9 cellular contexts compared by ENCODE assay signal in genomic region chr10:23067939-23068775, GRCh38. TPM values are rescaled to one million over a fixed set of nuclear protein-coding genes. Genes with fewer than 3 reads are reported as not detected.
DNase-seq lines count a peak whose midpoint lies in the region; ATAC-seq and TF ChIP-seq lines count a peak whose summit lies in the region.
"Had no signal": no experiment of that assay in that cellular context is flagged by ENCODE, and none has a peak within 500 bp of the region (broad histone marks: within the 10 kb centered on the region; RNA-seq: fewer than 3 reads in every experiment).

No MANE protein-coding gene starts in this region.

- no peaks in the 10 kb centered on the region for H3K27me3 ChIP-seq in NT2/D1 (ENCODE audit: insufficient read depth, insufficient read length)
- no peaks in the 10 kb centered on the region for H3K27me3 ChIP-seq in naive thymus-derived CD4-positive, alpha-beta T cell (ENCODE audit: control insufficient read depth in 2 of 2, insufficient read depth in 2 of 2, low read length in 2 of 2)
- H3K27me3 ChIP-seq: BLaER1 treated with 17β-estradiol and CSF1 and Interleukin-3, amounts not matched to agents 10 nM and 100 nM had no signal

- CTCF ChIA-PET in naive thymus-derived CD4-positive, alpha-beta T cell (lab: Charles Lee) = interaction anchor here (0.7 kb wide), 1 partner anchor 1074 kb away, joined by 3 read pairs; no protein-coding TSS in a partner anchor

- H3K4me3 ChIP-seq in NT2/D1 (ENCODE audit: insufficient read length, low read depth) = no peak overlapping the region
- no peak overlapping the region for H3K4me3 ChIP-seq in naive thymus-derived CD4-positive, alpha-beta T cell (ENCODE audit: low read length)
- H3K4me3 ChIP-seq: BLaER1 treated with 17β-estradiol and CSF1 and Interleukin-3, amounts not matched to agents 10 nM and 100 nM had no signal

- DNase-seq in NK-92 treated with Interleukin-12 subunit alpha and Interleukin-12 subunit beta, amount 100 ng/mL, for 24 hours (lab: John Stamatoyannopoulos, UW) = peak; percentile 4
- DNase-seq in NK-92 (lab: John Stamatoyannopoulos, UW; ENCODE audit: unreplicated experiment) (no peak), HK-2 (ENCODE audit: unreplicated experiment) (peak; percentile 52), NT2/D1 (ENCODE audit: low read depth, low spot score) (peak; percentile 81), erythroblast (lab: John Stamatoyannopoulos, UW) (peak; percentile 71 to 86)
- peak; percentile 65 for DNase-seq in activated CD8-positive, alpha-beta memory T cell treated with anti-CD3 and anti-CD28 coated beads, Interleukin-2, amount 50 U/mL, for 4 hours
- peak; percentile 23 to 66 (median 48) for DNase-seq in naive thymus-derived CD4-positive, alpha-beta T cell
- peak; percentile 39 to 77 for DNase-seq in stimulated activated effector memory CD8-positive, alpha-beta T cell treated with anti-CD3 and anti-CD28 coated beads, Interleukin-12 subunit alpha, Interleukin-12 subunit beta, amount 100 ng/mL, for 72 hours (ENCODE audit: low spot score in 2 of 2)

- peaks cover 0 to 6% (median 2%) of the 10 kb centered on the region in 5 donors for H3K27me3 Mint-ChIP-seq in naive thymus-derived CD4-positive, alpha-beta T cell

- intact Hi-C loops in naive thymus-derived CD4-positive, alpha-beta T cell (cut with micrococcal nuclease) = loop anchor here (1.0 to 10.0 kb wide), 7 partner anchors 27 to 1079 kb away; partner anchors contain the start of gene MSRB2 (in 1 of the 2)

- POLR2A ChIA-PET in naive thymus-derived CD4-positive, alpha-beta T cell (lab: Charles Lee) = no interaction called here

- H3K9ac ChIP-seq in NT2/D1 (ENCODE audit: insufficient read length, low read depth) = no peak overlapping the region
- H3K9ac ChIP-seq: BLaER1 treated with 17β-estradiol and CSF1 and Interleukin-3, amounts not matched to agents 10 nM and 100 nM had no signal

- no peak overlapping the region for H3K27ac Mint-ChIP-seq in naive thymus-derived CD4-positive, alpha-beta T cell
- no peak overlapping the region for H3K27ac Mint-ChIP-seq in stimulated activated effector memory CD8-positive, alpha-beta T cell treated with anti-CD3 and anti-CD28 coated beads, Interleukin-12 subunit alpha, Interleukin-12 subunit beta, amount 100 ng/mL, for 72 hours

- no peak overlapping the region for H3K27ac ChIP-seq in naive thymus-derived CD4-positive, alpha-beta T cell (ENCODE audit: low read depth, low read length)
- H3K27ac ChIP-seq: BLaER1 treated with 17β-estradiol and CSF1 and Interleukin-3, amounts not matched to agents 10 nM and 100 nM had no signal

- no peaks in the 10 kb centered on the region for H3K36me3 Mint-ChIP-seq in naive thymus-derived CD4-positive, alpha-beta T cell
- H3K36me3 Mint-ChIP-seq in stimulated activated effector memory CD8-positive, alpha-beta T cell treated with anti-CD3 and anti-CD28 coated beads, Interleukin-12 subunit alpha, Interleukin-12 subunit beta, amount 100 ng/mL, for 72 hours = no peaks in the 10 kb centered on the region

- H3K9me3 Mint-ChIP-seq in naive thymus-derived CD4-positive, alpha-beta T cell = no peaks in the 10 kb centered on the region
- no peaks in the 10 kb centered on the region for H3K9me3 Mint-ChIP-seq in stimulated activated effector memory CD8-positive, alpha-beta T cell treated with anti-CD3 and anti-CD28 coated beads, Interleukin-12 subunit alpha, Interleukin-12 subunit beta, amount 100 ng/mL, for 72 hours

- no peaks in the 10 kb centered on the region for H3K9me3 ChIP-seq in NT2/D1 (ENCODE audit: insufficient read depth, low read length)
- H3K9me3 ChIP-seq in naive thymus-derived CD4-positive, alpha-beta T cell (ENCODE audit: control insufficient read depth in 2 of 3, low read length in 3 of 3) = no peaks in the 10 kb centered on the region
- H3K9me3 ChIP-seq: BLaER1 treated with 17β-estradiol and CSF1 and Interleukin-3, amounts not matched to agents 10 nM and 100 nM had no signal

- peak; percentile 78 for ATAC-seq in naive thymus-derived CD4-positive, alpha-beta T cell
- peak; percentile 27 for ATAC-seq in stimulated activated effector memory CD8-positive, alpha-beta T cell treated with anti-CD3 and anti-CD28 coated beads, Interleukin-12 subunit alpha, Interleukin-12 subunit beta, amount 100 ng/mL, for 72 hours

- no peak for TF ChIP-seq POLR2A in erythroblast (IDR thresholded peaks at IDR 0.05; ENCODE audit: low read length)

- no peak overlapping the region for H3K4me3 Mint-ChIP-seq in naive thymus-derived CD4-positive, alpha-beta T cell
- no peak overlapping the region for H3K4me3 Mint-ChIP-seq in stimulated activated effector memory CD8-positive, alpha-beta T cell treated with anti-CD3 and anti-CD28 coated beads, Interleukin-12 subunit alpha, Interleukin-12 subunit beta, amount 100 ng/mL, for 72 hours

- no peaks in the 10 kb centered on the region for H3K4me1 ChIP-seq in NT2/D1 (ENCODE audit: insufficient read depth, insufficient read length)
- H3K4me1 ChIP-seq in naive thymus-derived CD4-positive, alpha-beta T cell (ENCODE audit: control insufficient read depth in 2 of 2, insufficient read depth in 2 of 2, low read length in 2 of 2) = no peaks in the 10 kb centered on the region

- peaks cover 0 to 2% (median 0%) of the 10 kb centered on the region in 7 donors for H3K4me1 Mint-ChIP-seq in naive thymus-derived CD4-positive, alpha-beta T cell
- peaks cover 8% of the 10 kb centered on the region for H3K4me1 Mint-ChIP-seq in stimulated activated effector memory CD8-positive, alpha-beta T cell treated with anti-CD3 and anti-CD28 coated beads, Interleukin-12 subunit alpha, Interleukin-12 subunit beta, amount 100 ng/mL, for 72 hours

- H3K36me3 ChIP-seq in NT2/D1 (ENCODE audit: insufficient read depth, insufficient read length, low read length) = no peaks in the 10 kb centered on the region
- no peaks in the 10 kb centered on the region for H3K36me3 ChIP-seq in naive thymus-derived CD4-positive, alpha-beta T cell (ENCODE audit: control insufficient read depth in 2 of 3, insufficient read depth in 3 of 3, low read length in 3 of 3)
- H3K36me3 ChIP-seq: BLaER1 treated with 17β-estradiol and CSF1 and Interleukin-3, amounts not matched to agents 10 nM and 100 nM had no signal

RNA-seq across cellular contexts. Expression of gene MSRB2, which starts 27.2 kb away (rescaled TPM):
- total RNA-seq in naive thymus-derived CD4-positive, alpha-beta T cell = 10 to 100 TPM in 1 of 5 experiments, 1 to 10 TPM in 4; 4.7 to 11.9 (median 9.0) TPM
- polyA plus RNA-seq in naive thymus-derived CD4-positive, alpha-beta T cell = 10 to 100 TPM; 13.1 to 16.9 TPM
